8 cellular contexts compared by ENCODE assay signal in the genomic region with DNA sequence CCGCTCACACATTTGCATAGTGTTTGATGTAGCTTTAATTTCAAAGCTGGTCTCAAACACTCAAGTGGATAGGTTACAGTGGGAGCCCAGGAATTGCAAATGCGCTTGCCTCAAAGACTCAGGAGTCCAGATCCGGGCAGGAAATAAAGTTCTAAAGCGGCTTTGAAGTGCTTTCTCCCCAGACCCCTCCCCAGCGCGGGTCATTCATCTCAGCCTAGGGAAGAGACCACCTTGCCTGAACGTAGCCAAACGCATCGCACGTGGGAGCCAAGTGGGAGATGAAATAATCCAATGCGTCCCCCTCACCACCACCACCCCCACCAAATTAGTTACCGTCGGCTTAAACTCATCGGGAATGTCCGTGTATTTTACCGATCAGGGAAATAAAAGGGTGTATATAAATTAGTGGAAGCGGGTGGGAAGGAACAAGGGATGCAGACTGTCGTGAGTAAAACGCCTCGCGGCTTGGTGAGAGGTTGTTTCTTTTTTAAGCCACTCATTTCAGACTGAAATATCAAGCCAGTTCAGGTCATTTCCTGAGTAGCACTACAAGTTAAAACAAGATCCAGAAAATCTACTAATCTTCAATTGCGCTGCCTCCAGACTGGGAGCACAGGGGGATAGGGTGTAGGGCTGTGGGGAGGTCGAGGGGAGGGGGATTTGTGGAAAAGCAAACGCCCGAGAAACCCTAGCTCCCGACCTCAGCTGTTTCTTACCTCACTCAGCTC.
DNase-seq lines count a peak whose midpoint lies in the region; ATAC-seq and TF ChIP-seq lines count a peak whose summit lies in the region.

No MANE protein-coding gene starts in this region.

- no peak for DNase-seq in CD4-positive, alpha-beta T cell
- peak; percentile 31 for DNase-seq in HT1080 (ENCODE audit: low read depth)
- peak in 3 of 7 donors; percentile 7 to 17 (median 13) for DNase-seq in adrenal gland
- peak; percentile 27 for DNase-seq in iPS-NIHi7 (ENCODE audit: extremely low spot score)
- no peak for DNase-seq in stimulated activated naive CD4-positive, alpha-beta T cell treated with Interleukin-2 at 50 U/mL for 16 hours (lab: John Stamatoyannopoulos, UW)

- CTCF ChIA-PET in CD4-positive, alpha-beta T cell (lab: Charles Lee), result interaction anchor here (0.8 kb wide), 1 partner anchor 445 kb away, joined by 5 read pairs; no protein-coding TSS in a partner anchor

- H3K27me3 ChIP-seq in CD4-positive, alpha-beta T cell (ENCODE audit: control insufficient read depth, insufficient read depth, low read length), result peaks cover 15% of the 10 kb centered on the region
- no peaks in the 10 kb centered on the region for H3K27me3 ChIP-seq in adrenal gland

- no peak for TF ChIP-seq POLR2A in adrenal gland (IDR thresholded peaks at IDR 0.05)

- H3K9me3 ChIP-seq in CD4-positive, alpha-beta T cell (ENCODE audit: control insufficient read depth, low read length), result no peaks in the 10 kb centered on the region
- no peaks in the 10 kb centered on the region for H3K9me3 ChIP-seq in adrenal gland (replicated peaks in 1 of 3)

- H3K4me3 ChIP-seq in adrenal gland, result peak overlapping the region; percentile 59 to 77 (median 68)

- no peak for TF ChIP-seq CTCF in CD4-positive, alpha-beta T cell (IDR thresholded peaks at IDR 0.05)
- no peak for TF ChIP-seq CTCF in adrenal gland (IDR thresholded peaks at IDR 0.05)

- peaks cover 16% of the 10 kb centered on the region for H3K4me1 Mint-ChIP-seq in CD4-positive, alpha-beta T cell (ENCODE audit: low read depth)
- H3K4me1 Mint-ChIP-seq in stimulated activated memory B cell treated with anti-CD40 and anti-IgM and Interleukin-4, amounts not matched to agents 10 μg/mL and 1 μg/mL and 100 μg/mL, for 72 hours, result peaks cover 16% of the 10 kb centered on the region

- H3K4me3 Mint-ChIP-seq in CD4-positive, alpha-beta T cell, result peak overlapping the region; percentile 94
- H3K4me3 Mint-ChIP-seq in stimulated activated memory B cell treated with anti-CD40 and anti-IgM and Interleukin-4, amounts not matched to agents 10 μg/mL and 1 μg/mL and 100 μg/mL, for 72 hours, result peak overlapping the region; percentile 85

- no peak for ATAC-seq in CD4-positive, alpha-beta T cell (ENCODE audit: poor library complexity)
- ATAC-seq in GM19463 (IDR thresholded peaks at IDR 0.05; ENCODE audit: unreplicated experiment) (peak; percentile 9), GM18520 (IDR thresholded peaks at IDR 0.05; ENCODE audit: unreplicated experiment) (no peak)
- no peak for ATAC-seq in stimulated activated memory B cell treated with anti-CD40 and anti-IgM and Interleukin-4, amounts not matched to agents 10 μg/mL and 1 μg/mL and 100 μg/mL, for 72 hours

- no peaks in the 10 kb centered on the region for H3K9me3 Mint-ChIP-seq in CD4-positive, alpha-beta T cell
- peaks cover 3% of the 10 kb centered on the region for H3K9me3 Mint-ChIP-seq in stimulated activated memory B cell treated with anti-CD40 and anti-IgM and Interleukin-4, amounts not matched to agents 10 μg/mL and 1 μg/mL and 100 μg/mL, for 72 hours

- H3K4me1 ChIP-seq in adrenal gland (replicated peaks in 1 of 2), result peaks cover 5 to 9% of the 10 kb centered on the region in 2 donors

- no peaks in the 10 kb centered on the region for H3K36me3 Mint-ChIP-seq in CD4-positive, alpha-beta T cell (ENCODE audit: low read depth)
- no peaks in the 10 kb centered on the region for H3K36me3 Mint-ChIP-seq in stimulated activated memory B cell treated with anti-CD40 and anti-IgM and Interleukin-4, amounts not matched to agents 10 μg/mL and 1 μg/mL and 100 μg/mL, for 72 hours

- no peak overlapping the region for H3K27ac ChIP-seq in CD4-positive, alpha-beta T cell (ENCODE audit: low read depth, low read length)
- H3K27ac ChIP-seq in adrenal gland, result peak overlapping the region in 4 of 5 donors; percentile 33 to 85 (median 81)

- POLR2A ChIA-PET in CD4-positive, alpha-beta T cell (lab: Charles Lee), result interaction anchor here (0.8 to 2.4 kb wide), 9 partner anchors 11 to 317 kb away, joined by 3 to 8 read pairs (median 5); partner anchors contain the start of genes DCP2 and YTHDC2

- 4 to 11% (median 8%) methylated on average over 26 of the region's 26 CpGs for WGBS in adrenal gland, 4 donors

- intact Hi-C loops in CD4-positive, alpha-beta T cell (cut with DNase I, micrococcal nuclease), result loop anchor here in 1 of 2 experiments (10.0 kb wide), 1 partner anchor 269 kb away; no protein-coding TSS in a partner anchor
- intact Hi-C loops in adrenal gland (cut with DNase I), result no loop called here

- no peaks in the 10 kb centered on the region for H3K36me3 ChIP-seq in adrenal gland (replicated peaks in 1 of 2)

- peaks cover 34% of the 10 kb centered on the region for H3K27me3 Mint-ChIP-seq in CD4-positive, alpha-beta T cell
- H3K27me3 Mint-ChIP-seq in stimulated activated memory B cell treated with anti-CD40 and anti-IgM and Interleukin-4, amounts not matched to agents 10 μg/mL and 1 μg/mL and 100 μg/mL, for 72 hours, result peaks cover 79% of the 10 kb centered on the region

- H3K27ac Mint-ChIP-seq in CD4-positive, alpha-beta T cell, result peak overlapping the region; percentile 47
- no peak overlapping the region for H3K27ac Mint-ChIP-seq in stimulated activated memory B cell treated with anti-CD40 and anti-IgM and Interleukin-4, amounts not matched to agents 10 μg/mL and 1 μg/mL and 100 μg/mL, for 72 hours

Comparison
In these comparisons a context has a peak if more than half of its experiments do, and no peak if none do; other contexts are left out.
1. DNase-seq: peak in HT1080 (single experiment) and iPS-NIHi7 (single experiment); none in CD4-positive, alpha-beta T cell (0 of 10) and stimulated activated naive CD4-positive, alpha-beta T cell treated with Interleukin-2 at 50 U/mL for 16 hours (single experiment).